Comparison of ENCODE assay signal across 8 cellular contexts in genomic region chr12:94458882-94459772, GRCh38. TPM values are rescaled to one million over a fixed set of nuclear protein-coding genes. Genes with fewer than 3 reads are reported as not detected.
DNase-seq lines count a peak whose midpoint lies in the region; ATAC-seq and TF ChIP-seq lines count a peak whose summit lies in the region.

No MANE protein-coding gene starts in this region.

- H3K36me3 Mint-ChIP-seq in activated T-cell treated with anti-CD3 and anti-CD28 coated beads, Interleukin-2, amount 50 U/mL, for 72 hours (ENCODE audit: insufficient read depth in 2 of 2) = peaks cover 18 to 23% of the 10 kb centered on the region in 2 donors

- H3K27me3 ChIP-seq in ascending aorta = no peaks in the 10 kb centered on the region
- H3K27me3 ChIP-seq in iPS DF 6.9 (ENCODE audit: control insufficient read depth, insufficient read depth, low read length) = no peaks in the 10 kb centered on the region
- no peaks in the 10 kb centered on the region for H3K27me3 ChIP-seq in skeletal muscle tissue (ENCODE audit: control insufficient read depth in 3 of 3, insufficient read depth in 3 of 3, low read length in 3 of 3)

- peak; percentile 61 to 65 for ATAC-seq in activated T-cell treated with anti-CD3 and anti-CD28 coated beads, Interleukin-2, amount 50 U/mL, for 72 hours (replicated peaks in 1 of 2)
- ATAC-seq in HG02870 (IDR thresholded peaks at IDR 0.05; ENCODE audit: unreplicated experiment) = peak; percentile 38

- peaks cover 13% of the 10 kb centered on the region for H3K27me3 Mint-ChIP-seq in activated T-cell treated with anti-CD3 and anti-CD28 coated beads, Interleukin-2, amount 50 U/mL, for 72 hours (ENCODE audit: low read depth)

- no peaks in the 10 kb centered on the region for H3K9me3 ChIP-seq in ascending aorta
- H3K9me3 ChIP-seq in iPS DF 6.9 (ENCODE audit: control insufficient read depth, insufficient read depth, low read length) = no peaks in the 10 kb centered on the region
- no peaks in the 10 kb centered on the region for H3K9me3 ChIP-seq in skeletal muscle tissue (ENCODE audit: control insufficient read depth in 3 of 3, low read length in 3 of 3)

- H3K4me3 ChIP-seq in ascending aorta (peak overlapping the region; percentile 74 to 97), iPS DF 6.9 (ENCODE audit: low read length) (peak overlapping the region; percentile 51; the same call in 1 of the 2 replicates), skeletal muscle tissue (ENCODE audit: low read length in 3 of 3) (peak overlapping the region; percentile 90 to 94 (median 92))

- no peak for TF ChIP-seq CTCF in ascending aorta (IDR thresholded peaks at IDR 0.05)

- H3K27ac ChIP-seq in ascending aorta (peak overlapping the region; percentile 83 to 92), iPS DF 6.9 (ENCODE audit: low read length) (no peak overlapping the region), skeletal muscle tissue (ENCODE audit: low read depth, low read length) (peak overlapping the region; percentile 82)

- peaks cover 38% of the 10 kb centered on the region for H3K4me1 Mint-ChIP-seq in activated T-cell treated with anti-CD3 and anti-CD28 coated beads, Interleukin-2, amount 50 U/mL, for 72 hours (ENCODE audit: low read depth)

- H3K4me1 ChIP-seq in ascending aorta (peaks cover 0 to 14% of the 10 kb centered on the region in 2 donors), iPS DF 6.9 (ENCODE audit: control insufficient read depth, insufficient read depth, low read length) (no peaks in the 10 kb centered on the region), skeletal muscle tissue (ENCODE audit: control insufficient read depth in 3 of 3, insufficient read depth in 3 of 3, low read length in 3 of 3) (peaks cover 5 to 11% (median 5%) of the 10 kb centered on the region in 3 donors)

- no peak for DNase-seq in activated T-cell treated with anti-CD3 and anti-CD28 coated beads, Interleukin-2, amount 50 U/mL, for 72 hours
- DNase-seq in activated T-cell treated with anti-CD3 and anti-CD28 coated beads, Interleukin-2, amount 50 U/mL, for 1 hour = no peak
- peak; percentile 13 for DNase-seq in NCI-H2227 (lab: John Stamatoyannopoulos, UW; ENCODE audit: unreplicated experiment)
- no peak for DNase-seq in ascending aorta (ENCODE audit: low spot score in 2 of 2)
- no peak for DNase-seq in iPS DF 6.9 (ENCODE audit: low read depth, low spot score)
- no peak for DNase-seq in AG20443 (ENCODE audit: low spot score)

- peak overlapping the region; percentile 97 for H3K27ac Mint-ChIP-seq in activated T-cell treated with anti-CD3 and anti-CD28 coated beads, Interleukin-2, amount 50 U/mL, for 72 hours

- H3K36me3 ChIP-seq in ascending aorta (peaks cover 0 to 5% of the 10 kb centered on the region in 2 donors), iPS DF 6.9 (ENCODE audit: control insufficient read depth, insufficient read depth, low read length) (no peaks in the 10 kb centered on the region), skeletal muscle tissue (ENCODE audit: control insufficient read depth in 3 of 3, insufficient read depth in 3 of 3, low read length in 3 of 3) (no peaks in the 10 kb centered on the region)

- peak overlapping the region; percentile 82 to 91 (median 85) for H3K9ac ChIP-seq in skeletal muscle tissue (ENCODE audit: low read depth in 1 of 3, low read length in 3 of 3)

- WGBS in iPS DF 6.9 (ENCODE audit: insufficient coverage, insufficient read length) = no CpG with 5 or more reads among the region's 28 CpGs

- intact Hi-C loops in ascending aorta (cut with DNase I) = no loop called here

- peak overlapping the region; percentile 97 to 98 for H3K4me3 Mint-ChIP-seq in activated T-cell treated with anti-CD3 and anti-CD28 coated beads, Interleukin-2, amount 50 U/mL, for 72 hours

- H3K9me3 Mint-ChIP-seq in activated T-cell treated with anti-CD3 and anti-CD28 coated beads, Interleukin-2, amount 50 U/mL, for 72 hours = peaks cover 6 to 7% of the 10 kb centered on the region in 2 donors

RNA-seq across cellular contexts. Expression of gene CEP83, which starts 0.5 kb away (rescaled TPM):
- total RNA-seq in activated T-cell treated with anti-CD3 and anti-CD28 coated beads, Interleukin-2, amount 50 U/mL, for 72 hours = 10 to 100 TPM; 23.3 to 26.3 TPM
- total RNA-seq in ascending aorta (23.6 TPM), skeletal muscle tissue (10.4 TPM)
